ENCODE assay signal across 18 cellular contexts in the genomic region with DNA sequence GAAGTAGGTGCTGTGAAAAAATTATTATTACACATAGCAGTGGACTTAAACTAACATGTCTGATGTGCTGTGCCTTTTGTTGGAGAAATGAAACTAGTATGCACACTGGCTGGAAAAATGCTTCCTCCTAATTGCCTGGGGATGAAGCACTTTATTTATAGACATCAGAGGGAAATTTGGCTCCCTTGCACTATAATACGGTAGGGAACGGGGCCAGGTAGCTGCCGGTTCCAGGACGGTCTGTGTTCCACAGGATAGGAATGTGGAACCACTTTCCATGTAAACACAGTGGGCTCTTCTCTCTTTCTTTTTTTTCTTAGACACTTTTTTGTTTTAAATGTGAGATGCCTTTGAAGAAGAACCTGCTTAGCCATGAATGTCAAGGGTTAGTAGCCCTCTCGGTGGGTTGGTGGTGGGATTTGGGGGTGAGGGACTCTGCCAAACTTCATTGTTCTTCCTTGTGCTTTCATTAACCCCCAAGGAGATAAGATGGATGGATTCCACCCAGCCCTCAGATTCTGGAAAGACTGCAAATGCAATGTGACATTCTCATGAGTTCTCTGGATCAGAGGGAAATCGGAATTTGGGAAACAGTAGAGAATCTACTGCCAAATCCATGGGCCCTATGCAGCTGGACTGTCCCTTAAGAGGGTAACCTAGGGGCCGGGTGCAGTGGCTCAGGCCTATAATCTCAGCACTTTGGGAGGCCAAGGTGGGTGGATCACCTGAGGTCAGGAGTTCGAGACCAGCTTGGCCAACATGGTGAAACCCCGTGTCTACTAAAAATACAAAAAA. TPM values are rescaled to one million over a fixed set of nuclear protein-coding genes. Genes with fewer than 3 reads are reported as not detected.
A peak's percentile ranks its signal among the peaks of the same experiment; 100 is the strongest.
DNase-seq lines count a peak whose midpoint lies in the region; ATAC-seq and TF ChIP-seq lines count a peak whose summit lies in the region.
"Had no signal": no experiment of that assay in that cellular context is flagged by ENCODE, and none has a peak within 500 bp of the region (broad histone marks: within the 10 kb centered on the region; RNA-seq: fewer than 3 reads in every experiment).

No MANE protein-coding gene starts in this region.

- H3K27ac ChIP-seq in right atrium auricular region (no peak overlapping the region), suprapubic skin (peak overlapping the region; percentile 24)
- H3K27ac ChIP-seq: KMS-11, PC-9 had no signal

- peaks cover 0 to 7% of the 10 kb centered on the region in 2 donors for H3K9me3 ChIP-seq in right atrium auricular region
- no peaks in the 10 kb centered on the region for H3K9me3 ChIP-seq in suprapubic skin

- no peaks in the 10 kb centered on the region for H3K36me3 ChIP-seq in right atrium auricular region
- H3K36me3 ChIP-seq in suprapubic skin = no peaks in the 10 kb centered on the region

- no peak for TF ChIP-seq POLR2A in suprapubic skin (IDR thresholded peaks at IDR 0.05)

- H3K27me3 ChIP-seq in right atrium auricular region = no peaks in the 10 kb centered on the region
- peaks cover 2% of the 10 kb centered on the region for H3K27me3 ChIP-seq in suprapubic skin

- intact Hi-C loops in Right ventricle myocardium superior (cut with DNase I) = no loop called here

- H3K4me1 ChIP-seq in right atrium auricular region (peaks cover 0 to 10% of the 10 kb centered on the region in 2 donors), suprapubic skin (peaks cover 9% of the 10 kb centered on the region)

- no peak for TF ChIP-seq EP300 in suprapubic skin (IDR thresholded peaks at IDR 0.05)

- 36% methylated on average over 9 of the region's 9 CpGs for WGBS in suprapubic skin

- ATAC-seq in Right ventricle myocardium superior (ENCODE audit: poor library complexity) (peak; percentile 97), GM19324 (IDR thresholded peaks at IDR 0.05; ENCODE audit: low FRiP score, unreplicated experiment) (no peak), esophagus mucosa (no peak)

- TF ChIP-seq CTCF in right atrium auricular region (IDR thresholded peaks at IDR 0.05) (no peak), suprapubic skin (IDR thresholded peaks at IDR 0.05) (no peak)

- DNase-seq in Right ventricle myocardium superior (peak; percentile 68), right atrium auricular region (ENCODE audit: low spot score) (no peak), mucosa of gallbladder (ENCODE audit: low spot score) (peak; percentile 15), suprapubic skin (ENCODE audit: low spot score in 2 of 2) (no peak), DMS153 treated with DMSO at 0.1 percent for 48 hours (lab: John Stamatoyannopoulos, UW; ENCODE audit: unreplicated experiment) (no peak), DMS53 treated with DMSO at 0.1 percent for 48 hours (lab: John Stamatoyannopoulos, UW; ENCODE audit: unreplicated experiment) (no peak)
- DNase-seq: C1 segment of cervical spinal cord, DMS 273 treated with DMSO at 0.1 percent for 48 hours, H9, NCI-H187 treated with DMSO at 0.1 percent for 48 hours, NCI-H446 treated with DMSO at 0.1 percent for 48 hours, NCI-H748 treated with DMSO at 0.1 percent for 48 hours, PC-9 had no signal

- H3K4me3 ChIP-seq in right atrium auricular region (no peak overlapping the region), suprapubic skin (no peak overlapping the region)
- H3K4me3 ChIP-seq: PC-9 had no signal

RNA-seq across cellular contexts. Expression of gene GSC, which starts 58.0 kb away (rescaled TPM):
- 0.24 TPM for total RNA-seq in Right ventricle myocardium superior
- total RNA-seq in right atrium auricular region = under 1 TPM in 1 of 2 donors, not detected in 1; 0.52 TPM
- total RNA-seq in mucosa of gallbladder = not detected
- 1 to 10 TPM in 1 of 4 donors, not detected in 3; 1.6 TPM for total RNA-seq in suprapubic skin
- 0.32 TPM for total RNA-seq in esophagus mucosa
- total RNA-seq: A172, H9, HepG2, PC-9 had no signal

Comparison
In these comparisons a context has a peak if more than half of its experiments do, and no peak if none do; other contexts are left out.
1. DNase-seq: peak in Right ventricle myocardium superior (single experiment) and mucosa of gallbladder (single experiment); none in right atrium auricular region (single experiment), suprapubic skin (0 of 2), DMS153 treated with DMSO at 0.1 percent for 48 hours (single experiment) and DMS53 treated with DMSO at 0.1 percent for 48 hours (single experiment).